In the genomic region with DNA sequence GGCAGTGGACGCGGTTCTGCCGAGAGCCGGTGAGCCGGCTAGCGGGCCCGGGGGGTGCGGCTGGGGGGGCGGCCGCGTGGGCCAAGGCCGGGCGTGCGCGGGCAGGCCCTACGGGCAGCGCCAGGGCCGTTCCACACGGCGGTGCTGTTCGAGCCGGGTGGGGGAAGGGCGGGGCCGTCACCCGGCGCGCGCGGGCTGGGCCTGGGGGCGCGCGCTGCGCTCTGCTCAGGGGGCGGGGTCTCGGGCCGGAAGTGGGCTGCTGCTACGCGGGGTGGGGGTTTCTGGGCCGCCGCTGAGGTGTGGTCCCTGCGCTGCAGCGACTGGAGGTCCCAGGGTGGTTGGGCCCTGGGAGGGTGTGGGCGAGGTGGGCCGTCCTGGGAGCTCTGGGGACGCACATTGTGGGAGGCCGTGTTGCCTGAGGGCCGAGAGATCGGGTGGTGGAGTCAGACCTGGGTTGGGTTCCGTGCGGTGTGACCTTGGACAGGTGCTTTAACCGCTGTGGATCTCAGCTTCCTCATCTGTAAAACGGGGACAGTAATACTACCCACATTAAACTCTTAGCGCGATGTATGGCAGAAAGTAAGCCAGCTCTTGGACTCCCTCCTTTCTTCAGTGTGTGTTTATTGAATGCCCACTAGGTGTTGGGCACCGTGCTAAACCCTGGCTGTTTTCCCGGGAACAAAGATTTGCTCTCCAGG, we compare ENCODE assay signal across 1 cellular context.
TF ChIP-seq lines count a peak whose summit lies in the region.

No MANE protein-coding gene starts in this region.

TF ChIP-seq in HEK293, 187 proteins besides CTCF, POLR2A, EP300 and RAD21 (continued from another document and continues in another):
- TF ChIP-seq, protein P1, sequence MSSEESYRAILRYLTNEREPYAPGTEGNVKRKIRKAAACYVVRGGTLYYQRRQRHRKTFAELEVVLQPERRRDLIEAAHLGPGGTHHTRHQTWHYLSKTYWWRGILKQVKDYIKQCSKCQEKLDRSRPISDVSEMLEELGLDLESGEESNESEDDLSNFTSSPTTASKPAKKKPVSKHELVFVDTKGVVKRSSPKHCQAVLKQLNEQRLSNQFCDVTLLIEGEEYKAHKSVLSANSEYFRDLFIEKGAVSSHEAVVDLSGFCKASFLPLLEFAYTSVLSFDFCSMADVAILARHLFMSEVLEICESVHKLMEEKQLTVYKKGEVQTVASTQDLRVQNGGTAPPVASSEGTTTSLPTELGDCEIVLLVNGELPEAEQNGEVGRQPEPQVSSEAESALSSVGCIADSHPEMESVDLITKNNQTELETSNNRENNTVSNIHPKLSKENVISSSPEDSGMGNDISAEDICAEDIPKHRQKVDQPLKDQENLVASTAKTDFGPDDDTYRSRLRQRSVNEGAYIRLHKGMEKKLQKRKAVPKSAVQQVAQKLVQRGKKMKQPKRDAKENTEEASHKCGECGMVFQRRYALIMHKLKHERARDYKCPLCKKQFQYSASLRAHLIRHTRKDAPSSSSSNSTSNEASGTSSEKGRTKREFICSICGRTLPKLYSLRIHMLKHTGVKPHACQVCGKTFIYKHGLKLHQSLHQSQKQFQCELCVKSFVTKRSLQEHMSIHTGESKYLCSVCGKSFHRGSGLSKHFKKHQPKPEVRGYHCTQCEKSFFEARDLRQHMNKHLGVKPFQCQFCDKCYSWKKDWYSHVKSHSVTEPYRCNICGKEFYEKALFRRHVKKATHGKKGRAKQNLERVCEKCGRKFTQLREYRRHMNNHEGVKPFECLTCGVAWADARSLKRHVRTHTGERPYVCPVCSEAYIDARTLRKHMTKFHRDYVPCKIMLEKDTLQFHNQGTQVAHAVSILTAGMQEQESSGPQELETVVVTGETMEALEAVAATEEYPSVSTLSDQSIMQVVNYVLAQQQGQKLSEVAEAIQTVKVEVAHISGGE (tag by site-specific recombination; conservative IDR thresholded peaks at IDR 0.05; ENCODE audit: low read depth) = peak; percentile 70
- no peak for TF ChIP-seq ZNF174 (tag by site-specific recombination; IDR thresholded peaks at IDR 0.05)
- TF ChIP-seq ZNF138 (tag by site-specific recombination; IDR thresholded peaks at IDR 0.05; ENCODE audit: borderline replicate concordance) = no peak
- TF ChIP-seq HOXA7 (CRISPR knock-in tag; IDR thresholded peaks at IDR 0.05; ENCODE audit: borderline replicate concordance) = no peak
- TF ChIP-seq ZIC2 (tag by site-specific recombination; IDR thresholded peaks at IDR 0.05) = peak; percentile 31; the same call in 1 of the 2 replicates
- peak; percentile 91 for TF ChIP-seq EGR2 (tag by site-specific recombination; IDR thresholded peaks at IDR 0.05; ENCODE audit: low read depth)
- TF ChIP-seq ZNF791 (tag by site-specific recombination; IDR thresholded peaks at IDR 0.05) = no peak
- TF ChIP-seq YY2 (tag by site-specific recombination; IDR thresholded peaks at IDR 0.05) = no peak
- no peak for TF ChIP-seq ZFP3 (tag by site-specific recombination; IDR thresholded peaks at IDR 0.05; ENCODE audit: low read depth)
- no peak for TF ChIP-seq ZNF23 (tag by site-specific recombination; IDR thresholded peaks at IDR 0.05; ENCODE audit: borderline replicate concordance)
- TF ChIP-seq ZNF600 (tag by site-specific recombination; IDR thresholded peaks at IDR 0.05) = peak; percentile 38; the same call in 1 of the 2 replicates
- no peak for TF ChIP-seq ZNF548 (tag by site-specific recombination; IDR thresholded peaks at IDR 0.05)
- no peak for TF ChIP-seq ZNF324 (tag by site-specific recombination; IDR thresholded peaks at IDR 0.05)
- TF ChIP-seq ZSCAN16 (tag by site-specific recombination; IDR thresholded peaks at IDR 0.05) = no peak
- no peak for TF ChIP-seq ZNF112 (tag by site-specific recombination; IDR thresholded peaks at IDR 0.05)
- TF ChIP-seq ZNF133 (tag by site-specific recombination; IDR thresholded peaks at IDR 0.05) = no peak
- peak; percentile 17; the same call in 1 of the 2 replicates for TF ChIP-seq ZBTB20 (tag by site-specific recombination; IDR thresholded peaks at IDR 0.05)
- TF ChIP-seq ZNF596 (tag by site-specific recombination; IDR thresholded peaks at IDR 0.05) = no peak
- TF ChIP-seq, protein P2, sequence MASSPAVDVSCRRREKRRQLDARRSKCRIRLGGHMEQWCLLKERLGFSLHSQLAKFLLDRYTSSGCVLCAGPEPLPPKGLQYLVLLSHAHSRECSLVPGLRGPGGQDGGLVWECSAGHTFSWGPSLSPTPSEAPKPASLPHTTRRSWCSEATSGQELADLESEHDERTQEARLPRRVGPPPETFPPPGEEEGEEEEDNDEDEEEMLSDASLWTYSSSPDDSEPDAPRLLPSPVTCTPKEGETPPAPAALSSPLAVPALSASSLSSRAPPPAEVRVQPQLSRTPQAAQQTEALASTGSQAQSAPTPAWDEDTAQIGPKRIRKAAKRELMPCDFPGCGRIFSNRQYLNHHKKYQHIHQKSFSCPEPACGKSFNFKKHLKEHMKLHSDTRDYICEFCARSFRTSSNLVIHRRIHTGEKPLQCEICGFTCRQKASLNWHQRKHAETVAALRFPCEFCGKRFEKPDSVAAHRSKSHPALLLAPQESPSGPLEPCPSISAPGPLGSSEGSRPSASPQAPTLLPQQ (tag by site-specific recombination; IDR thresholded peaks at IDR 0.05) = 0 out of 2 replicates have a peak, but pooled peaks have one; percentile 18
- TF ChIP-seq ZNF521 (tag by site-specific recombination; IDR thresholded peaks at IDR 0.05) = no peak
- TF ChIP-seq, protein P3, sequence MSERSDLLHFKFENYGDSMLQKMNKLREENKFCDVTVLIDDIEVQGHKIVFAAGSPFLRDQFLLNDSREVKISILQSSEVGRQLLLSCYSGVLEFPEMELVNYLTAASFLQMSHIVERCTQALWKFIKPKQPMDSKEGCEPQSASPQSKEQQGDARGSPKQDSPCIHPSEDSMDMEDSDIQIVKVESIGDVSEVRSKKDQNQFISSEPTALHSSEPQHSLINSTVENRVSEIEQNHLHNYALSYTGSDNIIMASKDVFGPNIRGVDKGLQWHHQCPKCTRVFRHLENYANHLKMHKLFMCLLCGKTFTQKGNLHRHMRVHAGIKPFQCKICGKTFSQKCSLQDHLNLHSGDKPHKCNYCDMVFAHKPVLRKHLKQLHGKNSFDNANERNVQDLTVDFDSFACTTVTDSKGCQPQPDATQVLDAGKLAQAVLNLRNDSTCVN (tag by site-specific recombination; optimal IDR thresholded peaks at IDR 0.05) = peak; percentile 74
- no peak for TF ChIP-seq ZNF664 (tag by site-specific recombination; IDR thresholded peaks at IDR 0.05)
- no peak for TF ChIP-seq ZBTB1 (tag by site-specific recombination; IDR thresholded peaks at IDR 0.05)
- no peak for TF ChIP-seq ZNF670 (tag by site-specific recombination; IDR thresholded peaks at IDR 0.05; ENCODE audit: low read depth)
- TF ChIP-seq ZNF354C (tag by site-specific recombination; IDR thresholded peaks at IDR 0.05; ENCODE audit: borderline replicate concordance, low read depth) = no peak
- peak; percentile 92 for TF ChIP-seq ZFHX2 (tag by site-specific recombination; conservative IDR thresholded peaks at IDR 0.05)
- TF ChIP-seq, protein P4, sequence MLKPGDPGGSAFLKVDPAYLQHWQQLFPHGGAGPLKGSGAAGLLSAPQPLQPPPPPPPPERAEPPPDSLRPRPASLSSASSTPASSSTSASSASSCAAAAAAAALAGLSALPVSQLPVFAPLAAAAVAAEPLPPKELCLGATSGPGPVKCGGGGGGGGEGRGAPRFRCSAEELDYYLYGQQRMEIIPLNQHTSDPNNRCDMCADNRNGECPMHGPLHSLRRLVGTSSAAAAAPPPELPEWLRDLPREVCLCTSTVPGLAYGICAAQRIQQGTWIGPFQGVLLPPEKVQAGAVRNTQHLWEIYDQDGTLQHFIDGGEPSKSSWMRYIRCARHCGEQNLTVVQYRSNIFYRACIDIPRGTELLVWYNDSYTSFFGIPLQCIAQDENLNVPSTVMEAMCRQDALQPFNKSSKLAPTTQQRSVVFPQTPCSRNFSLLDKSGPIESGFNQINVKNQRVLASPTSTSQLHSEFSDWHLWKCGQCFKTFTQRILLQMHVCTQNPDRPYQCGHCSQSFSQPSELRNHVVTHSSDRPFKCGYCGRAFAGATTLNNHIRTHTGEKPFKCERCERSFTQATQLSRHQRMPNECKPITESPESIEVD (tag by site-specific recombination; IDR thresholded peaks at IDR 0.05) = no peak
- TF ChIP-seq PRDM1 (tag by site-specific recombination; IDR thresholded peaks at IDR 0.05) = no peak
- no peak for TF ChIP-seq MZF1 (tag by site-specific recombination; IDR thresholded peaks at IDR 0.05; ENCODE audit: borderline replicate concordance)
- no peak for TF ChIP-seq ZNF658 (tag by site-specific recombination; IDR thresholded peaks at IDR 0.05)
- TF ChIP-seq ZNF707 (tag by site-specific recombination; IDR thresholded peaks at IDR 0.05) = no peak
- TF ChIP-seq ZNF776 (tag by site-specific recombination; IDR thresholded peaks at IDR 0.05; ENCODE audit: borderline replicate concordance) = no peak
- TF ChIP-seq, protein P5, sequence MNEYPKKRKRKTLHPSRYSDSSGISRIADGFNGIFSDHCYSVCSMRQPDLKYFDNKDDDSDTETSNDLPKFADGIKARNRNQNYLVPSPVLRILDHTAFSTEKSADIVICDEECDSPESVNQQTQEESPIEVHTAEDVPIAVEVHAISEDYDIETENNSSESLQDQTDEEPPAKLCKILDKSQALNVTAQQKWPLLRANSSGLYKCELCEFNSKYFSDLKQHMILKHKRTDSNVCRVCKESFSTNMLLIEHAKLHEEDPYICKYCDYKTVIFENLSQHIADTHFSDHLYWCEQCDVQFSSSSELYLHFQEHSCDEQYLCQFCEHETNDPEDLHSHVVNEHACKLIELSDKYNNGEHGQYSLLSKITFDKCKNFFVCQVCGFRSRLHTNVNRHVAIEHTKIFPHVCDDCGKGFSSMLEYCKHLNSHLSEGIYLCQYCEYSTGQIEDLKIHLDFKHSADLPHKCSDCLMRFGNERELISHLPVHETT (tag by site-specific recombination; IDR thresholded peaks at IDR 0.05) = no peak
- no peak for TF ChIP-seq ZNF311 (tag by site-specific recombination; IDR thresholded peaks at IDR 0.05; ENCODE audit: borderline replicate concordance)
- TF ChIP-seq ZNF274 (IDR thresholded peaks at IDR 0.05; ENCODE audit: low read length) = no peak
- no peak for TF ChIP-seq ZNF274 (tag by site-specific recombination; IDR thresholded peaks at IDR 0.05; ENCODE audit: borderline replicate concordance)
- no peak for TF ChIP-seq ZNF530 (tag by site-specific recombination; IDR thresholded peaks at IDR 0.05; ENCODE audit: low read depth)
- TF ChIP-seq KLF1 (tag by site-specific recombination; IDR thresholded peaks at IDR 0.05) = peak; percentile 85
- TF ChIP-seq ZNF366 (tag by site-specific recombination; conservative IDR thresholded peaks at IDR 0.05) = no peak
- TF ChIP-seq SALL2 (tag by site-specific recombination; IDR thresholded peaks at IDR 0.05; ENCODE audit: borderline replicate concordance) = no peak
- no peak for TF ChIP-seq ZBTB21 (tag by site-specific recombination; IDR thresholded peaks at IDR 0.05)
- no peak for TF ChIP-seq ZFP37 (tag by site-specific recombination; IDR thresholded peaks at IDR 0.05)
- no peak for TF ChIP-seq ZNF555 (tag by site-specific recombination; conservative IDR thresholded peaks at IDR 0.05)
- TF ChIP-seq, protein P6, sequence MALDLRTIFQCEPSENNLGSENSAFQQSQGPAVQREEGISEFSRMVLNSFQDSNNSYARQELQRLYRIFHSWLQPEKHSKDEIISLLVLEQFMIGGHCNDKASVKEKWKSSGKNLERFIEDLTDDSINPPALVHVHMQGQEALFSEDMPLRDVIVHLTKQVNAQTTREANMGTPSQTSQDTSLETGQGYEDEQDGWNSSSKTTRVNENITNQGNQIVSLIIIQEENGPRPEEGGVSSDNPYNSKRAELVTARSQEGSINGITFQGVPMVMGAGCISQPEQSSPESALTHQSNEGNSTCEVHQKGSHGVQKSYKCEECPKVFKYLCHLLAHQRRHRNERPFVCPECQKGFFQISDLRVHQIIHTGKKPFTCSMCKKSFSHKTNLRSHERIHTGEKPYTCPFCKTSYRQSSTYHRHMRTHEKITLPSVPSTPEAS (tag by site-specific recombination; IDR thresholded peaks at IDR 0.05) = peak; percentile 30; the same call in 1 of the 2 replicates
- TF ChIP-seq, protein P7, sequence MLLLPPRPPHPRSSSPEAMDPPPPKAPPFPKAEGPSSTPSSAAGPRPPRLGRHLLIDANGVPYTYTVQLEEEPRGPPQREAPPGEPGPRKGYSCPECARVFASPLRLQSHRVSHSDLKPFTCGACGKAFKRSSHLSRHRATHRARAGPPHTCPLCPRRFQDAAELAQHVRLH (tag by site-specific recombination; IDR thresholded peaks at IDR 0.05) = no peak
- no peak; the same call in 1 of the 2 replicates for TF ChIP-seq ZSCAN30 (tag by site-specific recombination; IDR thresholded peaks at IDR 0.05)
- TF ChIP-seq SCRT1 (tag by site-specific recombination; IDR thresholded peaks at IDR 0.05; ENCODE audit: borderline replicate concordance) = no peak
- TF ChIP-seq ZNF843 (tag by site-specific recombination; IDR thresholded peaks at IDR 0.05) = no peak
- TF ChIP-seq ZNF157 (tag by site-specific recombination; IDR thresholded peaks at IDR 0.05) = no peak
- no peak for TF ChIP-seq ZNF416 (tag by site-specific recombination; IDR thresholded peaks at IDR 0.05)
- TF ChIP-seq GLIS1 (tag by site-specific recombination; IDR thresholded peaks at IDR 0.05) = peak; percentile 95
- TF ChIP-seq, protein P8, sequence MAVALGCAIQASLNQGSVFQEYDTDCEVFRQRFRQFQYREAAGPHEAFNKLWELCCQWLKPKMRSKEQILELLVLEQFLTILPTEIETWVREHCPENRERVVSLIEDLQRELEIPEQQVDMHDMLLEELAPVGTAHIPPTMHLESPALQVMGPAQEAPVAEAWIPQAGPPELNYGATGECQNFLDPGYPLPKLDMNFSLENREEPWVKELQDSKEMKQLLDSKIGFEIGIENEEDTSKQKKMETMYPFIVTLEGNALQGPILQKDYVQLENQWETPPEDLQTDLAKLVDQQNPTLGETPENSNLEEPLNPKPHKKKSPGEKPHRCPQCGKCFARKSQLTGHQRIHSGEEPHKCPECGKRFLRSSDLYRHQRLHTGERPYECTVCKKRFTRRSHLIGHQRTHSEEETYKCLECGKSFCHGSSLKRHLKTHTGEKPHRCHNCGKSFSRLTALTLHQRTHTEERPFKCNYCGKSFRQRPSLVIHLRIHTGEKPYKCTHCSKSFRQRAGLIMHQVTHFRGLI (tag by site-specific recombination; IDR thresholded peaks at IDR 0.05) = no peak
- TF ChIP-seq ZNF16 (tag by site-specific recombination; IDR thresholded peaks at IDR 0.05; ENCODE audit: low read depth) = no peak
